ENCODE assay signal across 8 cellular contexts in the genomic region with DNA sequence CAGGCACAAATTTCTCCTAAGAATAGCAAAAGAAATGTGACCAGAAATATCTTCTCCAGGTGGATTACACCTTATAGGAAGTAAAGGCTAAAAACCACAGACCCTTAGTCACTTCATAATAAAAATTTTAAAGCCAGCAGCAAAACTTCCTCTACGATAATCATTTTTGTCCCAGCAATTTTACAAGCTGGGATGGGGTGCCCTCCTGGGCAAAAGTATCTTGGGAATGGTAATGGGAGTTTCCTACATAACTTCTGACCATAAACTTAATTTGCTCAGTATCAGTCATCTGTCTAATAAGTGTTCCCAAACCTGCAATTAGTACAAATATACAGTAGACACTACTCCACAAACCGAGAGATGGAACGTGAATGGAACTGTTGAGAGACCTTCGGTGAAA. TPM values are rescaled to one million over a fixed set of nuclear protein-coding genes. Genes with fewer than 3 reads are reported as not detected.
A peak's percentile ranks its signal among the peaks of the same experiment; 100 is the strongest.
DNase-seq lines count a peak whose midpoint lies in the region; ATAC-seq, FAIRE-seq and TF ChIP-seq lines count a peak whose summit lies in the region.

No MANE protein-coding gene starts in this region.

- H3K9me3 ChIP-seq in adrenal gland (replicated peaks in 1 of 3) (no peaks in the 10 kb centered on the region), HepG2 (ENCODE audit: low read length) (no peaks in the 10 kb centered on the region), thyroid gland (no peaks in the 10 kb centered on the region)

- TF ChIP-seq RAD21 in HepG2 (CRISPR knock-in tag; IDR thresholded peaks at IDR 0.05) = no peak

- no peak for TF ChIP-seq EP300 in HepG2 (IDR thresholded peaks at IDR 0.05; ENCODE audit: low read depth in 2 of 2, low read length in 2 of 2)
- no peak for TF ChIP-seq EP300 in HepG2 (CRISPR knock-in tag; IDR thresholded peaks at IDR 0.05; ENCODE audit: borderline replicate concordance)

- H4K20me1 ChIP-seq in HepG2 (ENCODE audit: insufficient read depth, low read length) = peaks cover 9% of the 10 kb centered on the region; the same call in 1 of the 2 replicates

- H3K4me3 ChIP-seq in adrenal gland = peak overlapping the region in 1 of 4 donors; percentile 80
- peak overlapping the region; percentile 87 to 97 (median 96) for H3K4me3 ChIP-seq in HepG2 (replicated peaks in 1 of 3; ENCODE audit: insufficient read depth in 1 of 3, low read depth in 2 of 3, low read length in 3 of 3)
- H3K4me3 ChIP-seq in thyroid gland (replicated peaks in 1 of 3) = peak overlapping the region in 1 of 3 donors; percentile 5

- no peak for DNase-seq in activated CD4-positive, alpha-beta T cell treated with anti-CD3 and anti-CD28 coated beads, Interleukin-2, amount 10 ng/mL, durations not matched to agents 7 days and 5 days
- no peak for DNase-seq in activated CD4-positive, alpha-beta T cell treated with anti-CD3 and anti-CD28 coated beads for 1 hour
- DNase-seq in adrenal gland (no peak), HepG2 (ENCODE audit: low spot score) (no peak), thyroid gland (no peak), NCI-H510A (lab: John Stamatoyannopoulos, UW) (no peak)
- DNase-seq in activated CD4-positive, CD25-positive, alpha-beta regulatory T cell (lab: John Stamatoyannopoulos, UW) = no peak
- no peak for DNase-seq in activated effector memory CD4-positive, alpha-beta T cell treated with anti-CD3 and anti-CD28 coated beads, Interleukin-2, amount 50 U/mL, for 16 hours

- no peaks in the 10 kb centered on the region for H3K9me3 Mint-ChIP-seq in activated CD4-positive, alpha-beta T cell treated with anti-CD3 and anti-CD28 coated beads, Interleukin-2, amount 10 ng/mL, durations not matched to agents 7 days and 5 days

- H3K27me3 ChIP-seq in adrenal gland (no peaks in the 10 kb centered on the region), HepG2 (ENCODE audit: control insufficient read depth in 1 of 2, insufficient read depth in 2 of 2, low read length in 2 of 2) (no peaks in the 10 kb centered on the region; a peak in 1 of 5 replicates), thyroid gland (no peaks in the 10 kb centered on the region)

- CTCF ChIA-PET in activated CD4-positive, alpha-beta T cell treated with anti-CD3 and anti-CD28 coated beads, Interleukin-2, amount 10 ng/mL, durations not matched to agents 7 days and 5 days (lab: Charles Lee) = interaction anchor here (0.7 to 4.2 kb wide), 3 partner anchors 10 to 222 kb away, joined by 3 to 15 read pairs (median 6); no protein-coding TSS in a partner anchor
- CTCF ChIA-PET in HepG2 (lab: Yijun Ruan, JAX; ENCODE audit: low intra/inter-chr PET ratio, low total read pairs) = interaction anchor here (1.2 kb wide), 1 partner anchor 45 kb away, joined by 4 read pairs; the partner anchor contains the start of gene DHRS13

- H3K27ac ChIP-seq in adrenal gland = peak overlapping the region in 3 of 5 donors; percentile 93 to 98 (median 93)
- H3K27ac ChIP-seq in HepG2 (ENCODE audit: extremely low read length, insufficient read depth, low read length) = peak overlapping the region; percentile 88
- H3K27ac ChIP-seq in thyroid gland = peak overlapping the region in 2 of 3 donors; percentile 87 to 89

- H3K4me1 ChIP-seq in adrenal gland (replicated peaks in 1 of 2) = peaks cover 10 to 50% of the 10 kb centered on the region in 2 donors
- H3K4me1 ChIP-seq in HepG2 (ENCODE audit: insufficient read depth, low read length) = peaks cover 47% of the 10 kb centered on the region
- H3K4me1 ChIP-seq in thyroid gland = peaks cover 19 to 48% of the 10 kb centered on the region in 2 donors

- no peak for TF ChIP-seq POLR2A in adrenal gland (IDR thresholded peaks at IDR 0.05)
- TF ChIP-seq POLR2A in HepG2 (IDR thresholded peaks at IDR 0.05; ENCODE audit: insufficient read depth in 1 of 2, low read depth in 2 of 2, low read length in 2 of 2) = no peak
- no peak for TF ChIP-seq POLR2A in thyroid gland (IDR thresholded peaks at IDR 0.05)

- peaks cover 75% of the 10 kb centered on the region for H3K79me2 ChIP-seq in HepG2 (ENCODE audit: insufficient read depth, low read length)

- POLR2A ChIA-PET in activated CD4-positive, alpha-beta T cell treated with anti-CD3 and anti-CD28 coated beads, Interleukin-2, amount 10 ng/mL, durations not matched to agents 7 days and 5 days (lab: Charles Lee) = no interaction called here
- POLR2A ChIA-PET in HepG2 (lab: Yijun Ruan, JAX) = interaction anchor here (1.4 to 4.4 kb wide), 4 partner anchors 11 to 50 kb away, joined by 3 to 57 read pairs (median 14); partner anchors contain the start of gene FLOT2

- peak overlapping the region; percentile 92 for H3K4me3 Mint-ChIP-seq in activated CD4-positive, alpha-beta T cell treated with anti-CD3 and anti-CD28 coated beads, Interleukin-2, amount 10 ng/mL, durations not matched to agents 7 days and 5 days

- BruUV-seq in HepG2 (replicated peaks; lab: Mats Ljungman, UMichigan) = no TSS peak

- FAIRE-seq in HepG2 (lab: Jason Lieb, UNC) = no peak

- TF ChIP-seq CTCF in adrenal gland (IDR thresholded peaks at IDR 0.05) (no peak), HepG2 (CRISPR knock-in tag; IDR thresholded peaks at IDR 0.05) (no peak), thyroid gland (IDR thresholded peaks at IDR 0.05) (no peak)

- no peak overlapping the region for H2AFZ ChIP-seq in HepG2 (ENCODE audit: low read length)

- no peaks in the 10 kb centered on the region for H3K27me3 Mint-ChIP-seq in activated CD4-positive, alpha-beta T cell treated with anti-CD3 and anti-CD28 coated beads, Interleukin-2, amount 10 ng/mL, durations not matched to agents 7 days and 5 days

- H3K27ac Mint-ChIP-seq in activated CD4-positive, alpha-beta T cell treated with anti-CD3 and anti-CD28 coated beads, Interleukin-2, amount 10 ng/mL, durations not matched to agents 7 days and 5 days = peak overlapping the region; percentile 93

- in situ Hi-C loops in HepG2 (cut with HindIII; ENCODE audit: extremely low pct_ligation_motif_present, low pct_unique_long_range_greater_than_20kb) = loop anchor here (5.0 kb wide), 1 partner anchor 36 kb away; no protein-coding TSS in a partner anchor

- peaks cover 51% of the 10 kb centered on the region for H3K4me1 Mint-ChIP-seq in activated CD4-positive, alpha-beta T cell treated with anti-CD3 and anti-CD28 coated beads, Interleukin-2, amount 10 ng/mL, durations not matched to agents 7 days and 5 days

- peak overlapping the region; percentile 90 for H3K9ac ChIP-seq in HepG2 (ENCODE audit: insufficient read depth, low read depth, low read length)

- intact Hi-C loops in adrenal gland (cut with DNase I) (no loop called here), HepG2 (cut with micrococcal nuclease; ENCODE audit: unreplicated experiment) (no loop called here), thyroid gland (cut with DNase I) (loop anchor here (5.0 kb wide), 1 partner anchor 41 kb away; no protein-coding TSS in a partner anchor)

- 16 to 25% (median 21%) methylated on average over 4 of the region's 4 CpGs for WGBS in adrenal gland, 4 donors
- WGBS in HepG2 (ENCODE audit: low lambda C conversion rate) = 17% methylated on average over 4 of the region's 4 CpGs
- WGBS in thyroid gland, 2 donors = 31 to 42% methylated on average over 4 of the region's 4 CpGs

- peaks cover 52% of the 10 kb centered on the region for H3K36me3 Mint-ChIP-seq in activated CD4-positive, alpha-beta T cell treated with anti-CD3 and anti-CD28 coated beads, Interleukin-2, amount 10 ng/mL, durations not matched to agents 7 days and 5 days (ENCODE audit: low read depth)

- ATAC-seq in HepG2 = no peak

- H3K36me3 ChIP-seq in adrenal gland (replicated peaks in 1 of 2) = peaks cover 0 to 8% of the 10 kb centered on the region in 2 donors
- peaks cover 3 to 13% of the 10 kb centered on the region in 2 experiments; a peak in 2 of 5 replicates for H3K36me3 ChIP-seq in HepG2 (replicated peaks in 1 of 2; ENCODE audit: control insufficient read depth in 1 of 2, insufficient read depth in 2 of 2, low read length in 2 of 2)
- H3K36me3 ChIP-seq in thyroid gland = no peaks in the 10 kb centered on the region

- peak overlapping the region; percentile 90 for H3K4me2 ChIP-seq in HepG2 (ENCODE audit: low read depth, low read length)

RNA-seq across cellular contexts. Expression of gene PHF12, which starts 3.0 kb away (rescaled TPM):
- total RNA-seq in activated CD4-positive, alpha-beta T cell treated with anti-CD3 and anti-CD28 coated beads, Interleukin-2, amount 10 ng/mL, durations not matched to agents 7 days and 5 days = 10 to 100 TPM; 72.3 to 78.1 TPM
- 10 to 100 TPM; 19.6 to 47.9 (median 35.0) TPM for total RNA-seq in adrenal gland
- 10 to 100 TPM; 16.2 to 22.7 (median 18.7) TPM for polyA plus RNA-seq in adrenal gland
- total RNA-seq in HepG2 (2016; rRNA removed; fragmentation: Illumina TruSeq; extraction: Trizol) = 9.8 and 10.0 TPM in 2 replicates
- total RNA-seq in HepG2 (2016; cell fraction: cytosol; rRNA removed; fragmentation: Illumina TruSeq; extraction: Trizol; ENCODE audit: low read depth) = 38.8 and 40.7 TPM in 2 replicates
- 6.6 and 12.3 TPM in 2 replicates for total RNA-seq in HepG2 (2016; cell fraction: insoluble cytoplasmic fraction; rRNA removed; fragmentation: Illumina TruSeq; extraction: Trizol)
- 20.1 and 21.2 TPM in 2 replicates for total RNA-seq in HepG2 (2016; cell fraction: membrane; rRNA removed; fragmentation: Illumina TruSeq; extraction: Trizol)
- 11.6 and 13.5 TPM in 2 replicates for total RNA-seq in HepG2 (2016; cell fraction: nucleus; rRNA removed; fragmentation: Illumina TruSeq; extraction: Trizol)
- polyA plus RNA-seq in HepG2 (2011; rRNA removed) = 17.1 and 23.9 TPM in 2 replicates
- 9.0 and 10.2 TPM in 2 replicates for polyA plus RNA-seq in HepG2 (2011; cell fraction: cytosol; rRNA removed)
- 40.3 and 44.7 TPM in 2 replicates for polyA plus RNA-seq in HepG2 (2011; cell fraction: nucleus; rRNA removed)
- polyA plus RNA-seq in HepG2 (2012) = 12.4 and 17.6 TPM in 2 replicates
- polyA plus RNA-seq in HepG2 (2016; cell fraction: cytosol; fragmentation: Illumina TruSeq; extraction: Trizol; ENCODE audit: low read depth) = 2.7 and 2.8 TPM in 2 replicates
- 11.3 and 15.3 TPM in 2 replicates for polyA plus RNA-seq in HepG2 (2016; cell fraction: insoluble cytoplasmic fraction; fragmentation: Illumina TruSeq; extraction: Trizol; ENCODE audit: low read depth)
- polyA plus RNA-seq in HepG2 (2016; cell fraction: membrane; fragmentation: Illumina TruSeq; extraction: Trizol; ENCODE audit: low read depth) = 9.9 and 10.4 TPM in 2 replicates
- polyA plus RNA-seq in HepG2 (2016; cell fraction: nucleus; fragmentation: Illumina TruSeq; extraction: Trizol; ENCODE audit: insufficient read depth, low read depth) = 39.1 and 44.1 TPM in 2 replicates
- polyA minus RNA-seq in HepG2 (2011; rRNA and poly(A)+ RNA removed; ENCODE audit: low replicate concordance) = 32.1 and 43.1 TPM in 2 replicates
- polyA minus RNA-seq in HepG2 (2011; cell fraction: cytosol; rRNA and poly(A)+ RNA removed) = 13.8 and 18.0 TPM in 2 replicates
- polyA minus RNA-seq in HepG2 (2011; cell fraction: nucleus; rRNA and poly(A)+ RNA removed) = 23.6 and 28.2 TPM in 2 replicates
- 10 to 100 TPM; 22.0 to 62.9 (median 60.1) TPM for total RNA-seq in thyroid gland

RNA-seq across cellular contexts. Expression of gene DHRS13, which starts 45.5 kb away (rescaled TPM):
- 10 to 100 TPM; 26.8 to 27.8 TPM for total RNA-seq in activated CD4-positive, alpha-beta T cell treated with anti-CD3 and anti-CD28 coated beads, Interleukin-2, amount 10 ng/mL, durations not matched to agents 7 days and 5 days
- total RNA-seq in adrenal gland = 10 to 100 TPM in 7 of 8 donors, 1 to 10 TPM in 1; 4.4 to 23.5 (median 14.7) TPM
- polyA plus RNA-seq in adrenal gland = 10 to 100 TPM in 2 of 3 donors, 1 to 10 TPM in 1; 8.9 to 15.4 (median 10.5) TPM
- 7.6 and 12.6 TPM in 2 replicates for total RNA-seq in HepG2 (2016; rRNA removed; fragmentation: Illumina TruSeq; extraction: Trizol)
- total RNA-seq in HepG2 (2016; cell fraction: cytosol; rRNA removed; fragmentation: Illumina TruSeq; extraction: Trizol; ENCODE audit: low read depth) = 3.8 and 4.4 TPM in 2 replicates
- 6.5 and 14.0 TPM in 2 replicates for total RNA-seq in HepG2 (2016; cell fraction: insoluble cytoplasmic fraction; rRNA removed; fragmentation: Illumina TruSeq; extraction: Trizol)
- 8.0 and 9.3 TPM in 2 replicates for total RNA-seq in HepG2 (2016; cell fraction: membrane; rRNA removed; fragmentation: Illumina TruSeq; extraction: Trizol)
- 9.7 and 11.6 TPM in 2 replicates for total RNA-seq in HepG2 (2016; cell fraction: nucleus; rRNA removed; fragmentation: Illumina TruSeq; extraction: Trizol)
- polyA plus RNA-seq in HepG2 (2011; rRNA removed) = 11.8 and 14.9 TPM in 2 replicates
- 17.3 and 17.4 TPM in 2 replicates for polyA plus RNA-seq in HepG2 (2011; cell fraction: cytosol; rRNA removed)
- 8.7 and 11.2 TPM in 2 replicates for polyA plus RNA-seq in HepG2 (2011; cell fraction: nucleus; rRNA removed)
- polyA plus RNA-seq in HepG2 (2012) = 3.6 and 6.3 TPM in 2 replicates
- polyA plus RNA-seq in HepG2 (2016; cell fraction: cytosol; fragmentation: Illumina TruSeq; extraction: Trizol; ENCODE audit: low read depth) = 4.0 and 5.3 TPM in 2 replicates
- 8.0 and 9.0 TPM in 2 replicates for polyA plus RNA-seq in HepG2 (2016; cell fraction: insoluble cytoplasmic fraction; fragmentation: Illumina TruSeq; extraction: Trizol; ENCODE audit: low read depth)
- polyA plus RNA-seq in HepG2 (2016; cell fraction: membrane; fragmentation: Illumina TruSeq; extraction: Trizol; ENCODE audit: low read depth) = 7.0 and 7.5 TPM in 2 replicates
- polyA plus RNA-seq in HepG2 (2016; cell fraction: nucleus; fragmentation: Illumina TruSeq; extraction: Trizol; ENCODE audit: insufficient read depth, low read depth) = 20.2 and 21.1 TPM in 2 replicates
- polyA minus RNA-seq in HepG2 (2011; rRNA and poly(A)+ RNA removed; ENCODE audit: low replicate concordance) = 15.0 and 24.2 TPM in 2 replicates
- polyA minus RNA-seq in HepG2 (2011; cell fraction: cytosol; rRNA and poly(A)+ RNA removed) = 5.9 and 8.7 TPM in 2 replicates
- polyA minus RNA-seq in HepG2 (2011; cell fraction: nucleus; rRNA and poly(A)+ RNA removed) = 5.2 and 7.8 TPM in 2 replicates
- total RNA-seq in thyroid gland = 10 to 100 TPM; 10.6 to 16.2 (median 13.3) TPM

RNA-seq across cellular contexts. Expression of gene FLOT2, which starts 50.8 kb away (rescaled TPM):
- 100 to 1,000 TPM; 200 to 212 TPM for total RNA-seq in activated CD4-positive, alpha-beta T cell treated with anti-CD3 and anti-CD28 coated beads, Interleukin-2, amount 10 ng/mL, durations not matched to agents 7 days and 5 days
- total RNA-seq in adrenal gland = 100 to 1,000 TPM in 2 of 8 donors, 10 to 100 TPM in 6; 48.4 to 193 (median 86.5) TPM
- 10 to 100 TPM; 36.8 to 43.3 (median 43.1) TPM for polyA plus RNA-seq in adrenal gland
- 54.3 and 60.7 TPM in 2 replicates for total RNA-seq in HepG2 (2016; rRNA removed; fragmentation: Illumina TruSeq; extraction: Trizol)
- 21.0 and 27.1 TPM in 2 replicates for total RNA-seq in HepG2 (2016; cell fraction: cytosol; rRNA removed; fragmentation: Illumina TruSeq; extraction: Trizol; ENCODE audit: low read depth)
- total RNA-seq in HepG2 (2016; cell fraction: insoluble cytoplasmic fraction; rRNA removed; fragmentation: Illumina TruSeq; extraction: Trizol) = 53.0 and 55.0 TPM in 2 replicates
- total RNA-seq in HepG2 (2016; cell fraction: membrane; rRNA removed; fragmentation: Illumina TruSeq; extraction: Trizol) = 55.4 and 58.7 TPM in 2 replicates
- 31.5 and 32.6 TPM in 2 replicates for total RNA-seq in HepG2 (2016; cell fraction: nucleus; rRNA removed; fragmentation: Illumina TruSeq; extraction: Trizol)
- polyA plus RNA-seq in HepG2 (2011; rRNA removed) = 54.5 and 60.6 TPM in 2 replicates
- polyA plus RNA-seq in HepG2 (2011; cell fraction: cytosol; rRNA removed) = 66.4 and 77.9 TPM in 2 replicates
- polyA plus RNA-seq in HepG2 (2011; cell fraction: nucleus; rRNA removed) = 62.5 and 67.8 TPM in 2 replicates
- 42.3 and 50.0 TPM in 2 replicates for polyA plus RNA-seq in HepG2 (2012)
- 27.5 and 28.8 TPM in 2 replicates for polyA plus RNA-seq in HepG2 (2016; cell fraction: cytosol; fragmentation: Illumina TruSeq; extraction: Trizol; ENCODE audit: low read depth)
- 48.1 and 64.0 TPM in 2 replicates for polyA plus RNA-seq in HepG2 (2016; cell fraction: insoluble cytoplasmic fraction; fragmentation: Illumina TruSeq; extraction: Trizol; ENCODE audit: low read depth)
- 49.0 and 54.8 TPM in 2 replicates for polyA plus RNA-seq in HepG2 (2016; cell fraction: membrane; fragmentation: Illumina TruSeq; extraction: Trizol; ENCODE audit: low read depth)
- 64.4 and 67.0 TPM in 2 replicates for polyA plus RNA-seq in HepG2 (2016; cell fraction: nucleus; fragmentation: Illumina TruSeq; extraction: Trizol; ENCODE audit: insufficient read depth, low read depth)
- polyA minus RNA-seq in HepG2 (2011; rRNA and poly(A)+ RNA removed; ENCODE audit: low replicate concordance) = 124 and 166 TPM in 2 replicates
- polyA minus RNA-seq in HepG2 (2011; cell fraction: cytosol; rRNA and poly(A)+ RNA removed) = 35.9 and 59.2 TPM in 2 replicates
- 14.0 and 19.0 TPM in 2 replicates for polyA minus RNA-seq in HepG2 (2011; cell fraction: nucleus; rRNA and poly(A)+ RNA removed)
- 10 to 100 TPM; 55.0 to 75.0 (median 62.7) TPM for total RNA-seq in thyroid gland

RNA-seq across cellular contexts. Expression of gene SEZ6, which starts 57.5 kb away (rescaled TPM):
- total RNA-seq in activated CD4-positive, alpha-beta T cell treated with anti-CD3 and anti-CD28 coated beads, Interleukin-2, amount 10 ng/mL, durations not matched to agents 7 days and 5 days = not detected
- total RNA-seq in adrenal gland = 1 to 10 TPM in 1 of 8 donors, under 1 TPM in 1, not detected in 6; 0.14 to 1.0 TPM
- polyA plus RNA-seq in adrenal gland = under 1 TPM; 0.18 to 0.88 (median 0.47) TPM
- total RNA-seq in HepG2 (2016; rRNA removed; fragmentation: Illumina TruSeq; extraction: Trizol) = not detected in 2 replicates
- not detected in 2 replicates for total RNA-seq in HepG2 (2016; cell fraction: cytosol; rRNA removed; fragmentation: Illumina TruSeq; extraction: Trizol; ENCODE audit: low read depth)
- not detected in 2 replicates for total RNA-seq in HepG2 (2016; cell fraction: insoluble cytoplasmic fraction; rRNA removed; fragmentation: Illumina TruSeq; extraction: Trizol)
- total RNA-seq in HepG2 (2016; cell fraction: membrane; rRNA removed; fragmentation: Illumina TruSeq; extraction: Trizol) = not detected in 2 replicates
- total RNA-seq in HepG2 (2016; cell fraction: nucleus; rRNA removed; fragmentation: Illumina TruSeq; extraction: Trizol) = not detected in 2 replicates
- 0.01 TPM in 1 of 2 replicates, not detected in the other for polyA plus RNA-seq in HepG2 (2011; rRNA removed)
- polyA plus RNA-seq in HepG2 (2011; cell fraction: cytosol; rRNA removed) = 0.03 TPM in 1 of 2 replicates, not detected in the other
- 0.26 and 0.52 TPM in 2 replicates for polyA plus RNA-seq in HepG2 (2011; cell fraction: nucleus; rRNA removed)
- 0.38 TPM in 1 of 2 replicates, not detected in the other for polyA plus RNA-seq in HepG2 (2012)
- polyA plus RNA-seq in HepG2 (2016; cell fraction: cytosol; fragmentation: Illumina TruSeq; extraction: Trizol; ENCODE audit: low read depth) = not detected in 2 replicates
- polyA plus RNA-seq in HepG2 (2016; cell fraction: insoluble cytoplasmic fraction; fragmentation: Illumina TruSeq; extraction: Trizol; ENCODE audit: low read depth) = not detected in 2 replicates
- polyA plus RNA-seq in HepG2 (2016; cell fraction: membrane; fragmentation: Illumina TruSeq; extraction: Trizol; ENCODE audit: low read depth) = not detected in 2 replicates
- polyA plus RNA-seq in HepG2 (2016; cell fraction: nucleus; fragmentation: Illumina TruSeq; extraction: Trizol; ENCODE audit: insufficient read depth, low read depth) = not detected in 2 replicates
- polyA minus RNA-seq in HepG2 (2011; rRNA and poly(A)+ RNA removed; ENCODE audit: low replicate concordance) = not detected in 2 replicates
- polyA minus RNA-seq in HepG2 (2011; cell fraction: cytosol; rRNA and poly(A)+ RNA removed) = not detected in 2 replicates
- polyA minus RNA-seq in HepG2 (2011; cell fraction: nucleus; rRNA and poly(A)+ RNA removed) = not detected in 2 replicates
- total RNA-seq in thyroid gland = not detected
